In the genomic region with DNA sequence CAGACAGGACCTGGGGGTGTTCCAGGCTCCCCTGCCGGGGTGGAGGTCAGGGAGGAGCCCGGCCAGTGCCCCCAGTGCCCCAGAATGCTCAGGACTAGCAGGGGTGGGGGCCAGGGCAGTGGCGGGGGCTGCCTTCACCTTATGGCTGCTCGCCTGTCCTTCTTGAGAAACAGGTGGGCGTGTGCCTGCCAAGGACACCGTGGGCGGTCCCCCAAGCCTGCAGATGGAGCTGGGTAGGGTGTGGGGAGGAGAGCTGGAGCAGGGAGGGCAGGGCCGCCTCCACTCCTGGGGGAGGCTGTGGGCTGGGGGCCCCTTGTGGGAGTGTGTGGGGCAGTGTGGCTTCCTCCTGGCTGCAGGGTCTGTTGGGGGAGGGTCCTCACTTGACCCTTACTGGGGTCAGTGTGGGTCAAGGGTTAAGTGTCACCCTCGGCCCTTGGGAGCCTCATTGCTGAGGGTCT, we compare ENCODE assay signal across 12 cellular contexts.
A peak's percentile ranks its signal among the peaks of the same experiment; 100 is the strongest.
DNase-seq lines count a peak whose midpoint lies in the region; TF ChIP-seq lines count a peak whose summit lies in the region.
"Had no signal": no experiment of that assay in that cellular context is flagged by ENCODE, and none has a peak within 500 bp of the region (broad histone marks: within the 10 kb centered on the region; RNA-seq: fewer than 3 reads in every experiment).

No MANE protein-coding gene starts in this region.

- peaks cover 0 to 22% (median 1%) of the 10 kb centered on the region in 4 donors for H3K4me1 ChIP-seq in liver (ENCODE audit: control insufficient read depth in 4 of 4, insufficient read depth in 4 of 4, low read length in 3 of 4)
- peaks cover 0 to 39% (median 30%) of the 10 kb centered on the region in 4 donors for H3K4me1 ChIP-seq in tibial artery

- H3K27ac ChIP-seq in liver (ENCODE audit: low read depth in 1 of 2, low read length in 2 of 2): peak overlapping the region; percentile 32 to 66
- peak overlapping the region; percentile 17 to 55 for H3K27ac ChIP-seq in tibial artery
- H3K27ac ChIP-seq: 22Rv1 had no signal

- 67% methylated on average over 9 of the region's 9 CpGs for WGBS in liver

- H3K9ac ChIP-seq in liver (ENCODE audit: low read depth in 1 of 2, low read length in 2 of 2): no peak overlapping the region

- intact Hi-C loops in tibial artery (cut with DNase I; ENCODE audit: low total_unique reads): loop anchor here (5.0 kb wide), 1 partner anchor 82 kb away; no protein-coding TSS in a partner anchor

- no peak for TF ChIP-seq CTCF in liver (IDR thresholded peaks at IDR 0.05; ENCODE audit: low read depth, low read length, missing input control)
- TF ChIP-seq CTCF in tibial artery (IDR thresholded peaks at IDR 0.05): no peak

- H3K36me3 ChIP-seq in liver (ENCODE audit: control insufficient read depth in 4 of 4, insufficient read depth in 3 of 4, low read depth in 1 of 4, low read length in 3 of 4) (peaks cover 2 to 22% (median 3%) of the 10 kb centered on the region in 4 donors), tibial artery (peaks cover 15 to 72% (median 24%) of the 10 kb centered on the region in 3 donors)

- TF ChIP-seq RAD21 in liver (IDR thresholded peaks at IDR 0.05): no peak

- H3K27me3 ChIP-seq in liver (ENCODE audit: control insufficient read depth in 4 of 4, insufficient read depth in 4 of 4, low read length in 3 of 4) (no peaks in the 10 kb centered on the region), tibial artery (no peaks in the 10 kb centered on the region)
- H3K27me3 ChIP-seq: esophagus muscularis mucosa had no signal

- DNase-seq in DMS 273 (lab: John Stamatoyannopoulos, UW; ENCODE audit: unreplicated experiment) (peak; percentile 47), DMS 273 treated with DMSO at 0.1 percent for 48 hours (lab: John Stamatoyannopoulos, UW) (no peak), cerebellum (ENCODE audit: low spot score) (peak; percentile 79), tibial artery (peak in 1 of 2 donors; percentile 79), NCI-H187 treated with DMSO at 0.1 percent for 48 hours (lab: John Stamatoyannopoulos, UW) (no peak)
- no peak for DNase-seq in stimulated activated naive CD4-positive, alpha-beta T cell treated with Interleukin-2 at 50 U/mL for 16 hours (lab: John Stamatoyannopoulos, UW)
- no peak for DNase-seq in activated CD4-positive, CD25-positive, alpha-beta regulatory T cell treated with anti-CD3 and anti-CD28 coated beads, Interleukin-2, amount 50 U/mL, for 72 hours
- DNase-seq: Calu3; stimulated activated CD4-positive, alpha-beta T cell treated with anti-CD3 and anti-CD28 coated beads, Interleukin-4, amount 100 ng/mL, for 24 hours had no signal

- no peak overlapping the region for H3K4me3 ChIP-seq in liver (ENCODE audit: low read depth in 1 of 3, low read length in 3 of 3)
- peak overlapping the region in 1 of 2 donors; percentile 13 for H3K4me3 ChIP-seq in tibial artery

- H3K9me3 ChIP-seq in liver (ENCODE audit: control insufficient read depth in 4 of 4, low read length in 3 of 4): no peaks in the 10 kb centered on the region
- no peaks in the 10 kb centered on the region for H3K9me3 ChIP-seq in tibial artery
- H3K9me3 ChIP-seq: esophagus muscularis mucosa had no signal

TF ChIP-seq in liver, 16 proteins besides CTCF, POLR2A, EP300 and RAD21:
- peak; percentile 52 for TF ChIP-seq NR2F2 (IDR thresholded peaks at IDR 0.05)
- TF ChIP-seq, protein P1, sequence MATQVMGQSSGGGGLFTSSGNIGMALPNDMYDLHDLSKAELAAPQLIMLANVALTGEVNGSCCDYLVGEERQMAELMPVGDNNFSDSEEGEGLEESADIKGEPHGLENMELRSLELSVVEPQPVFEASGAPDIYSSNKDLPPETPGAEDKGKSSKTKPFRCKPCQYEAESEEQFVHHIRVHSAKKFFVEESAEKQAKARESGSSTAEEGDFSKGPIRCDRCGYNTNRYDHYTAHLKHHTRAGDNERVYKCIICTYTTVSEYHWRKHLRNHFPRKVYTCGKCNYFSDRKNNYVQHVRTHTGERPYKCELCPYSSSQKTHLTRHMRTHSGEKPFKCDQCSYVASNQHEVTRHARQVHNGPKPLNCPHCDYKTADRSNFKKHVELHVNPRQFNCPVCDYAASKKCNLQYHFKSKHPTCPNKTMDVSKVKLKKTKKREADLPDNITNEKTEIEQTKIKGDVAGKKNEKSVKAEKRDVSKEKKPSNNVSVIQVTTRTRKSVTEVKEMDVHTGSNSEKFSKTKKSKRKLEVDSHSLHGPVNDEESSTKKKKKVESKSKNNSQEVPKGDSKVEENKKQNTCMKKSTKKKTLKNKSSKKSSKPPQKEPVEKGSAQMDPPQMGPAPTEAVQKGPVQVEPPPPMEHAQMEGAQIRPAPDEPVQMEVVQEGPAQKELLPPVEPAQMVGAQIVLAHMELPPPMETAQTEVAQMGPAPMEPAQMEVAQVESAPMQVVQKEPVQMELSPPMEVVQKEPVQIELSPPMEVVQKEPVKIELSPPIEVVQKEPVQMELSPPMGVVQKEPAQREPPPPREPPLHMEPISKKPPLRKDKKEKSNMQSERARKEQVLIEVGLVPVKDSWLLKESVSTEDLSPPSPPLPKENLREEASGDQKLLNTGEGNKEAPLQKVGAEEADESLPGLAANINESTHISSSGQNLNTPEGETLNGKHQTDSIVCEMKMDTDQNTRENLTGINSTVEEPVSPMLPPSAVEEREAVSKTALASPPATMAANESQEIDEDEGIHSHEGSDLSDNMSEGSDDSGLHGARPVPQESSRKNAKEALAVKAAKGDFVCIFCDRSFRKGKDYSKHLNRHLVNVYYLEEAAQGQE (IDR thresholded peaks at IDR 0.05): no peak
- no peak for TF ChIP-seq JUND (IDR thresholded peaks at IDR 0.05)
- TF ChIP-seq, protein P2, sequence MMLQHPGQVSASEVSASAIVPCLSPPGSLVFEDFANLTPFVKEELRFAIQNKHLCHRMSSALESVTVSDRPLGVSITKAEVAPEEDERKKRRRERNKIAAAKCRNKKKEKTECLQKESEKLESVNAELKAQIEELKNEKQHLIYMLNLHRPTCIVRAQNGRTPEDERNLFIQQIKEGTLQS (IDR thresholded peaks at IDR 0.05): no peak
- TF ChIP-seq FOXA1 (IDR thresholded peaks at IDR 0.05): no peak
- TF ChIP-seq TAF1 (conservative IDR thresholded peaks at IDR 0.05): no peak
- TF ChIP-seq, protein P3, sequence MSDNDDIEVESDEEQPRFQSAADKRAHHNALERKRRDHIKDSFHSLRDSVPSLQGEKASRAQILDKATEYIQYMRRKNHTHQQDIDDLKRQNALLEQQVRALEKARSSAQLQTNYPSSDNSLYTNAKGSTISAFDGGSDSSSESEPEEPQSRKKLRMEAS (IDR thresholded peaks at IDR 0.05): no peak
- no peak for TF ChIP-seq FOXA2 (IDR thresholded peaks at IDR 0.05)

Comparison
In these comparisons a context has a peak if more than half of its experiments do, and no peak if none do; other contexts are left out.
1. DNase-seq: peak in DMS 273 (single experiment) and cerebellum (single experiment); none in DMS 273 treated with DMSO at 0.1 percent for 48 hours (single experiment), stimulated activated naive CD4-positive, alpha-beta T cell treated with Interleukin-2 at 50 U/mL for 16 hours (single experiment), NCI-H187 treated with DMSO at 0.1 percent for 48 hours (single experiment) and activated CD4-positive, CD25-positive, alpha-beta regulatory T cell treated with anti-CD3 and anti-CD28 coated beads, Interleukin-2, amount 50 U/mL, for 72 hours (single experiment).